8 cellular contexts compared by ENCODE assay signal in genomic region chr4:98260579-98261290, GRCh38. TPM values are rescaled to one million over a fixed set of nuclear protein-coding genes. Genes with fewer than 3 reads are reported as not detected.
DNase-seq lines count a peak whose midpoint lies in the region; FAIRE-seq lines count a peak whose summit lies in the region.

No MANE protein-coding gene starts in this region.

- no peaks in the 10 kb centered on the region for H3K9me3 Mint-ChIP-seq in activated naive CD4-positive, alpha-beta T cell treated with anti-CD3 and anti-CD28 coated beads for 36 hours

- peak overlapping the region; percentile 94 for H3K27ac ChIP-seq in substantia nigra (ENCODE audit: low read depth, low read length, poor library complexity, severe bottlenecking)

- no peaks in the 10 kb centered on the region for H3K27me3 Mint-ChIP-seq in activated naive CD4-positive, alpha-beta T cell treated with anti-CD3 and anti-CD28 coated beads for 36 hours (ENCODE audit: low read depth)

- no peaks in the 10 kb centered on the region; the same call in 1 of the 2 replicates for H3K36me3 ChIP-seq in HAP-1 (replicated peaks)

- peaks cover 43% of the 10 kb centered on the region for H3K4me1 Mint-ChIP-seq in activated naive CD4-positive, alpha-beta T cell treated with anti-CD3 and anti-CD28 coated beads for 36 hours (ENCODE audit: low read depth)

- no peaks in the 10 kb centered on the region for H3K27me3 ChIP-seq in HAP-1 (ENCODE audit: low read depth)

- no peaks in the 10 kb centered on the region for H3K9me3 ChIP-seq in HAP-1

- H3K4me1 ChIP-seq in HAP-1, result peaks cover 12% of the 10 kb centered on the region

- peak overlapping the region; percentile 93 for H3K4me3 Mint-ChIP-seq in activated naive CD4-positive, alpha-beta T cell treated with anti-CD3 and anti-CD28 coated beads for 36 hours

- peak overlapping the region; percentile 94 for H3K27ac Mint-ChIP-seq in activated naive CD4-positive, alpha-beta T cell treated with anti-CD3 and anti-CD28 coated beads for 36 hours

- intact Hi-C loops in activated naive CD4-positive, alpha-beta T cell treated with anti-CD3 and anti-CD28 coated beads for 36 hours (cut with micrococcal nuclease), result loop anchor here (1.0 to 10.0 kb wide), 12 partner anchors 116 to 1687 kb away; partner anchors contain the start of genes ADH5, DNAJB14, STPG2 and TRMT10A

- DNase-seq in GM04503 (ENCODE audit: low read depth) (peak; percentile 72), HAP-1 (ENCODE audit: low spot score in 2 of 2) (peak; percentile 94 to 98), M059J (ENCODE audit: low read depth) (peak; percentile 91), SIG-M5 treated with dmso at 0.1 percent for 504 hours (lab: John Stamatoyannopoulos, UW; ENCODE audit: unreplicated experiment) (peak; percentile 85), frontal cortex (ENCODE audit: low spot score in 2 of 2) (peak; percentile 46 to 95), non-pigmented ciliary epithelial cell (ENCODE audit: low read depth) (peak; percentile 81), substantia nigra (lab: John Stamatoyannopoulos, UW) (peak; percentile 68 to 97 (median 91))
- peak; percentile 95 for DNase-seq in activated naive CD4-positive, alpha-beta T cell treated with anti-CD3 and anti-CD28 coated beads for 36 hours

- CTCF ChIA-PET in activated naive CD4-positive, alpha-beta T cell treated with anti-CD3 and anti-CD28 coated beads for 36 hours (lab: Charles Lee), result interaction anchor here (0.6 kb wide), 1 partner anchor 28 kb away, joined by 3 read pairs; no protein-coding TSS in a partner anchor

- peak overlapping the region; percentile 84 for H3K4me3 ChIP-seq in HAP-1

- FAIRE-seq in frontal cortex (lab: Jason Lieb, UNC), result no peak

- in situ Hi-C loops in HAP-1 (cut with MboI; ENCODE audit: low sequenced_read_pairs), result no loop called here

- peaks cover 1% of the 10 kb centered on the region for H3K36me3 Mint-ChIP-seq in activated naive CD4-positive, alpha-beta T cell treated with anti-CD3 and anti-CD28 coated beads for 36 hours (ENCODE audit: low read depth)

RNA-seq across cellular contexts. Expression of gene RAP1GDS1, which starts 0.4 kb away (rescaled TPM):
- 42.3 and 54.6 TPM in 2 replicates for total RNA-seq in M059J (2014; rRNA removed; shearing (Covaris generic))
- 10 to 100 TPM; 36.7 to 40.9 TPM for total RNA-seq in activated naive CD4-positive, alpha-beta T cell treated with anti-CD3 and anti-CD28 coated beads for 36 hours
- 161 TPM for total RNA-seq in frontal cortex

Comparison
In these comparisons a context has a peak if more than half of its experiments do, and no peak if none do; other contexts are left out.
1. Peak in every context shown above with its lines: DNase-seq, H3K4me3 ChIP-seq and H3K27ac ChIP-seq.